ENCODE assay signal across 1 cellular context in the genomic region with DNA sequence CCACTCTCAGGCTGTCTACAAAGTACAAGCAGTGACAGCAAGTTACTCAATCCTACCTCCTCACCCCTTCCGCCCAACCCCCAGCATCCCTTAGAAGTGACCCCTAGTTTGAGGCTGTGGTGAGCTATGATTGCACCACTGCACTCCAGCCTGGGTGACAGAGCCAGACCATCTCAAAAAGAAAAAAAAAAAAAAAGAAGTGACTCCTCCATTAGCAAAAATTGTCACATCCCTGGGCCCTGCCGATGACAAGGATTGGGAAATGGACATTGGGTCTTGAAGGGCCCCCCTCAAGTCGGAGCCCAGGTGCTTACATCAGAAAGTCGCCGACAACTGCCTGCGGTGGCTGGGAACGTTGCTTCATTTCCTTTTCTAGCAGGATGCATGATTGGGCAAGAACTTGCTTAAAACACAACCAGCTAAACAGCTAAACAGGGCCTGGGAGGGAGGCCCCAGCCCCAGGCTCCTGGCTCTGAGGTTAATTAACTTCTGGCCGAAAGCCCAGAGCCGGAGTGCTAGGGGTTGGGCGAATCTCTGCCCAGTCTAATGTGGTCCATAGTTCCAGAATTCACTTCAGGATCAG.
TF ChIP-seq lines count a peak whose summit lies in the region.

No MANE protein-coding gene starts in this region.

TF ChIP-seq in HepG2, 621 proteins besides CTCF, POLR2A, EP300 and RAD21 (continued from another document and continues in another):
- TF ChIP-seq, protein P1, sequence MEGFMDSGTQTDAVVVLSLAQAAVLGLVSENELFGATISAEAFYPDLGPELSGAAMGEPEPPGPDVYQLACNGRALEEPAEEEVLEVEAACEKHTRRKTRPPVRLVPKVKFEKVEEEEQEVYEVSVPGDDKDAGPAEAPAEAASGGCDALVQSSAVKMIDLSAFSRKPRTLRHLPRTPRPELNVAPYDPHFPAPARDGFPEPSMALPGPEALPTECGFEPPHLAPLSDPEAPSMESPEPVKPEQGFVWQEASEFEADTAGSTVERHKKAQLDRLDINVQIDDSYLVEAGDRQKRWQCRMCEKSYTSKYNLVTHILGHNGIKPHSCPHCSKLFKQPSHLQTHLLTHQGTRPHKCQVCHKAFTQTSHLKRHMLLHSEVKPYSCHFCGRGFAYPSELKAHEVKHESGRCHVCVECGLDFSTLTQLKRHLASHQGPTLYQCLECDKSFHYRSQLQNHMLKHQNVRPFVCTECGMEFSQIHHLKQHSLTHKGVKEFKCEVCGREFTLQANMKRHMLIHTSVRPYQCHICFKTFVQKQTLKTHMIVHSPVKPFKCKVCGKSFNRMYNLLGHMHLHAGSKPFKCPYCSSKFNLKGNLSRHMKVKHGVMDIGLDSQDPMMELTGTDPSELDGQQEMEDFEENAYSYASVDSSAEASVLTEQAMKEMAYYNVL (CRISPR knock-in tag; IDR thresholded peaks at IDR 0.05; ENCODE audit: borderline replicate concordance) = 0 out of 2 replicates have a peak, but pooled peaks have one; percentile 20
- no peak for TF ChIP-seq KDM5A (IDR thresholded peaks at IDR 0.05; ENCODE audit: borderline replicate concordance, low read length)
- TF ChIP-seq ZNF570 (CRISPR knock-in tag; IDR thresholded peaks at IDR 0.05; ENCODE audit: borderline replicate concordance) = no peak
- no peak for TF ChIP-seq NBN (conservative IDR thresholded peaks at IDR 0.05)
- TF ChIP-seq SMAD1 (CRISPR knock-in tag; IDR thresholded peaks at IDR 0.05; ENCODE audit: borderline replicate concordance, low read depth) = no peak
- TF ChIP-seq, protein P2, sequence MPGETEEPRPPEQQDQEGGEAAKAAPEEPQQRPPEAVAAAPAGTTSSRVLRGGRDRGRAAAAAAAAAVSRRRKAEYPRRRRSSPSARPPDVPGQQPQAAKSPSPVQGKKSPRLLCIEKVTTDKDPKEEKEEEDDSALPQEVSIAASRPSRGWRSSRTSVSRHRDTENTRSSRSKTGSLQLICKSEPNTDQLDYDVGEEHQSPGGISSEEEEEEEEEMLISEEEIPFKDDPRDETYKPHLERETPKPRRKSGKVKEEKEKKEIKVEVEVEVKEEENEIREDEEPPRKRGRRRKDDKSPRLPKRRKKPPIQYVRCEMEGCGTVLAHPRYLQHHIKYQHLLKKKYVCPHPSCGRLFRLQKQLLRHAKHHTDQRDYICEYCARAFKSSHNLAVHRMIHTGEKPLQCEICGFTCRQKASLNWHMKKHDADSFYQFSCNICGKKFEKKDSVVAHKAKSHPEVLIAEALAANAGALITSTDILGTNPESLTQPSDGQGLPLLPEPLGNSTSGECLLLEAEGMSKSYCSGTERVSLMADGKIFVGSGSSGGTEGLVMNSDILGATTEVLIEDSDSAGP (CRISPR knock-in tag; IDR thresholded peaks at IDR 0.05; ENCODE audit: borderline replicate concordance) = 0 out of 2 replicates have a peak, but pooled peaks have one; percentile 43
- peak; percentile 68 for TF ChIP-seq UBTF (CRISPR knock-in tag; IDR thresholded peaks at IDR 0.05)
- TF ChIP-seq ZNF816 (CRISPR knock-in tag; IDR thresholded peaks at IDR 0.05; ENCODE audit: borderline replicate concordance) = no peak
- no peak for TF ChIP-seq ZFP36L1 (CRISPR knock-in tag; IDR thresholded peaks at IDR 0.05)
- peak; percentile 49 for TF ChIP-seq NR2F6 (IDR thresholded peaks at IDR 0.05)
- peak; percentile 73 for TF ChIP-seq NR2F6 (CRISPR knock-in tag; IDR thresholded peaks at IDR 0.05)
- TF ChIP-seq MLX (CRISPR knock-in tag; IDR thresholded peaks at IDR 0.05) = no peak
- TF ChIP-seq NFYC (CRISPR knock-in tag; IDR thresholded peaks at IDR 0.05) = peak; percentile 36; the same call in 1 of the 2 replicates
- no peak for TF ChIP-seq PITX1 (CRISPR knock-in tag; IDR thresholded peaks at IDR 0.05)
- peak; percentile 70; the same call in 1 of the 2 replicates for TF ChIP-seq FOXK1 (CRISPR knock-in tag; IDR thresholded peaks at IDR 0.05; ENCODE audit: borderline replicate concordance, low read depth)
- 0 out of 2 replicates have a peak, but pooled peaks have one; percentile 38 for TF ChIP-seq ZNF768 (CRISPR knock-in tag; IDR thresholded peaks at IDR 0.05)
- TF ChIP-seq ZNF292 (CRISPR knock-in tag; IDR thresholded peaks at IDR 0.05; ENCODE audit: borderline replicate concordance, low read depth) = peak; percentile 19; the same call in 1 of the 2 replicates
- no peak for TF ChIP-seq MEIS2 (CRISPR knock-in tag; IDR thresholded peaks at IDR 0.05)
- TF ChIP-seq TAF15 (IDR thresholded peaks at IDR 0.05; ENCODE audit: low read depth, low read length, poor library complexity, severe bottlenecking) = no peak
- TF ChIP-seq ZNF670 (CRISPR knock-in tag; IDR thresholded peaks at IDR 0.05; ENCODE audit: borderline replicate concordance) = no peak
- TF ChIP-seq ZNF782 (CRISPR knock-in tag; IDR thresholded peaks at IDR 0.05; ENCODE audit: borderline replicate concordance) = no peak
- no peak for TF ChIP-seq GMEB1 (CRISPR knock-in tag; IDR thresholded peaks at IDR 0.05; ENCODE audit: borderline replicate concordance)
- TF ChIP-seq AGO2 (optimal IDR thresholded peaks at IDR 0.05; ENCODE audit: low read depth, low read length) = no peak
- TF ChIP-seq SATB2 (CRISPR knock-in tag; IDR thresholded peaks at IDR 0.05) = no peak
- TF ChIP-seq HNF4G (IDR thresholded peaks at IDR 0.05; ENCODE audit: borderline replicate concordance, low read depth, low read length) = no peak
- no peak for TF ChIP-seq HNF4G (CRISPR knock-in tag; IDR thresholded peaks at IDR 0.05; ENCODE audit: borderline replicate concordance, low read depth)
- TF ChIP-seq PLRG1 (conservative IDR thresholded peaks at IDR 0.05) = no peak
- 0 out of 2 replicates have a peak, but pooled peaks have one; percentile 29 for TF ChIP-seq GATAD1 (CRISPR knock-in tag; IDR thresholded peaks at IDR 0.05)
- 0 out of 2 replicates have a peak, but pooled peaks have one; percentile 28 for TF ChIP-seq POGZ (CRISPR knock-in tag; IDR thresholded peaks at IDR 0.05)
- TF ChIP-seq SETDB1 (CRISPR knock-in tag; IDR thresholded peaks at IDR 0.05; ENCODE audit: borderline replicate concordance) = no peak
- no peak for TF ChIP-seq ZNF160 (CRISPR knock-in tag; IDR thresholded peaks at IDR 0.05)
- TF ChIP-seq, protein P3, sequence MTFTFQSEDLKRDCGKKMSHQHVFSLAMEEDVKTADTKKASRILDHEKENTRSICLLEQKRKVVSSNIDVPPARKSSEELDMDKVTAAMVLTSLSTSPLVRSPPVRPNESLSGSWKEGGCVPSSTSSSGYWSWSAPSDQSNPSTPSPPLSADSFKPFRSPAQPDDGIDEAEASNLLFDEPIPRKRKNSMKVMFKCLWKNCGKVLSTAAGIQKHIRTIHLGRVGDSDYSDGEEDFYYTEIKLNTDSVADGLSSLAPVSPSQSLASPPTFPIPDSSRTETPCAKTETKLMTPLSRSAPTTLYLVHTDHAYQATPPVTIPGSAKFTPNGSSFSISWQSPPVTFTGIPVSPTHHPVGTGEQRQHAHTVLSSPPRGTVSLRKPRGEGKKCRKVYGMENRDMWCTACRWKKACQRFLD (CRISPR knock-in tag; IDR thresholded peaks at IDR 0.05; ENCODE audit: borderline replicate concordance) = no peak
- TF ChIP-seq, protein P4, sequence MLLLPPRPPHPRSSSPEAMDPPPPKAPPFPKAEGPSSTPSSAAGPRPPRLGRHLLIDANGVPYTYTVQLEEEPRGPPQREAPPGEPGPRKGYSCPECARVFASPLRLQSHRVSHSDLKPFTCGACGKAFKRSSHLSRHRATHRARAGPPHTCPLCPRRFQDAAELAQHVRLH (CRISPR knock-in tag; IDR thresholded peaks at IDR 0.05; ENCODE audit: borderline replicate concordance, low read depth) = no peak
- no peak for TF ChIP-seq PTBP1 (IDR thresholded peaks at IDR 0.05; ENCODE audit: low read depth, low read length, poor library complexity, severe bottlenecking)
- peak; percentile 32 for TF ChIP-seq CBX1 (IDR thresholded peaks at IDR 0.05; ENCODE audit: low read depth)
- TF ChIP-seq ZNF792 (CRISPR knock-in tag; IDR thresholded peaks at IDR 0.05) = peak; percentile 75
- TF ChIP-seq ZMYM2 (CRISPR knock-in tag; IDR thresholded peaks at IDR 0.05) = no peak
- no peak for TF ChIP-seq ZNF639 (CRISPR knock-in tag; conservative IDR thresholded peaks at IDR 0.05)
- TF ChIP-seq TFDP2 (CRISPR knock-in tag; IDR thresholded peaks at IDR 0.05) = no peak
- TF ChIP-seq, protein P5, sequence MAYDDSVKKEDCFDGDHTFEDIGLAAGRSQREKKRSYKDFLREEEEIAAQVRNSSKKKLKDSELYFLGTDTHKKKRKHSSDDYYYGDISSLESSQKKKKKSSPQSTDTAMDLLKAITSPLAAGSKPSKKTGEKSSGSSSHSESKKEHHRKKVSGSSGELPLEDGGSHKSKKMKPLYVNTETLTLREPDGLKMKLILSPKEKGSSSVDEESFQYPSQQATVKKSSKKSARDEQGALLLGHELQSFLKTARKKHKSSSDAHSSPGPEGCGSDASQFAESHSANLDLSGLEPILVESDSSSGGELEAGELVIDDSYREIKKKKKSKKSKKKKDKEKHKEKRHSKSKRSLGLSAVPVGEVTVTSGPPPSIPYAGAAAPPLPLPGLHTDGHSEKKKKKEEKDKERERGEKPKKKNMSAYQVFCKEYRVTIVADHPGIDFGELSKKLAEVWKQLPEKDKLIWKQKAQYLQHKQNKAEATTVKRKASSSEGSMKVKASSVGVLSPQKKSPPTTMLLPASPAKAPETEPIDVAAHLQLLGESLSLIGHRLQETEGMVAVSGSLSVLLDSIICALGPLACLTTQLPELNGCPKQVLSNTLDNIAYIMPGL (CRISPR knock-in tag; IDR thresholded peaks at IDR 0.05; ENCODE audit: borderline replicate concordance in 1 of 2, low read depth in 1 of 2) = 0 out of 4 replicates have a peak, but pooled peaks of 1 of the 2 experiments have one; percentile 48
- TF ChIP-seq ZNF501 (CRISPR knock-in tag; IDR thresholded peaks at IDR 0.05) = 0 out of 2 replicates have a peak, but pooled peaks have one; percentile 32
- TF ChIP-seq ZNF737 (CRISPR knock-in tag; IDR thresholded peaks at IDR 0.05; ENCODE audit: borderline replicate concordance) = no peak
- no peak for TF ChIP-seq MTF1 (CRISPR knock-in tag; IDR thresholded peaks at IDR 0.05)
- no peak for TF ChIP-seq SRSF9 (IDR thresholded peaks at IDR 0.05; ENCODE audit: borderline replicate concordance, insufficient read depth, low read depth, low read length, poor library complexity, severe bottlenecking)
- TF ChIP-seq NPAS2 (CRISPR knock-in tag; IDR thresholded peaks at IDR 0.05; ENCODE audit: borderline replicate concordance) = no peak
- peak; percentile 41; the same call in 1 of the 2 replicates for TF ChIP-seq RXRA (CRISPR knock-in tag; IDR thresholded peaks at IDR 0.05)
- no peak for TF ChIP-seq NKX3-1 (CRISPR knock-in tag; IDR thresholded peaks at IDR 0.05)
- TF ChIP-seq NCOA1 (CRISPR knock-in tag; IDR thresholded peaks at IDR 0.05) = no peak
